Comparison of ENCODE assay signal across 8 cellular contexts in the genomic region with DNA sequence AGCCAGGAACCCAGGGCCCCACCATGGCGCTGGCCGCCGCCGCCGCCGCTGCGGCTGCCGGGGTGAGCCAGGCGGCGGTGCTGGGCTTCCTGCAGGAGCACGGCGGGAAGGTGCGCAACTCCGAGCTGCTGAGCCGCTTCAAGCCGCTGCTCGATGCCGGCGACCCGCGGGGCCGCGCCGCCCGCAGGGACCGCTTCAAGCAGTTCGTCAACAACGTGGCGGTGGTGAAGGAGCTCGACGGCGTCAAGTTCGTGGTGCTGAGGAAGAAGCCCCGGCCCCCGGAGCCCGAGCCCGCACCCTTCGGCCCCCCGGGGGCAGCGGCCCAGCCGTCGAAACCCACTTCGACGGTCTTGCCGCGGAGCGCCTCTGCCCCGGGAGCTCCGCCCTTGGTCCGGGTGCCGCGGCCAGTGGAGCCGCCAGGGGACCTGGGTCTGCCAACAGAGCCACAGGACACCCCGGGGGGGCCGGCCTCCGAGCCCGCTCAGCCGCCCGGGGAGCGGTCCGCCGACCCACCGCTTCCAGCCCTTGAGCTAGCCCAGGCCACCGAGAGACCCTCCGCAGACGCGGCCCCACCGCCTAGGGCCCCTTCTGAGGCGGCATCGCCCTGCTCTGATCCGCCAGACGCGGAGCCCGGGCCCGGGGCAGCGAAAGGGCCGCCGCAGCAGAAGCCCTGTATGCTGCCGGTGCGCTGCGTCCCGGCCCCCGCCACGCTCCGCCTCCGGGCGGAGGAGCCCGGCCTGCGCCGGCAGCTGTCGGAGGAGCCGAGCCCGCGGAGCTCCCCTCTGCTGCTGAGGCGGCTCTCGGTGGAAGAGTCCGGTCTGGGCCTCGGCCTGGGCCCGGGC. TPM values are rescaled to one million over a fixed set of nuclear protein-coding genes. Genes with fewer than 3 reads are reported as not detected.
A peak's percentile ranks its signal among the peaks of the same experiment; 100 is the strongest.
DNase-seq lines count a peak whose midpoint lies in the region; ATAC-seq and TF ChIP-seq lines count a peak whose summit lies in the region.

No MANE protein-coding gene starts in this region.

- no peaks in the 10 kb centered on the region for H3K9me3 Mint-ChIP-seq in endothelial cell (ENCODE audit: unreplicated experiment)
- peaks cover 0 to 2% (median 0%) of the 10 kb centered on the region in 9 donors for H3K9me3 Mint-ChIP-seq in naive thymus-derived CD8-positive, alpha-beta T cell

- H3K27me3 Mint-ChIP-seq in endothelial cell (ENCODE audit: unreplicated experiment) = peaks cover 6% of the 10 kb centered on the region
- H3K27me3 Mint-ChIP-seq in naive thymus-derived CD8-positive, alpha-beta T cell = peaks cover 31 to 46% (median 44%) of the 10 kb centered on the region in 5 donors

- no peaks in the 10 kb centered on the region for H3K36me3 Mint-ChIP-seq in endothelial cell (ENCODE audit: low read depth, unreplicated experiment)
- H3K36me3 Mint-ChIP-seq in naive thymus-derived CD8-positive, alpha-beta T cell = no peaks in the 10 kb centered on the region

- peaks cover 6% of the 10 kb centered on the region for H3K4me1 Mint-ChIP-seq in endothelial cell (ENCODE audit: unreplicated experiment)
- peaks cover 5 to 12% (median 10%) of the 10 kb centered on the region in 4 donors for H3K4me1 Mint-ChIP-seq in naive thymus-derived CD8-positive, alpha-beta T cell

- POLR2A ChIA-PET in naive thymus-derived CD8-positive, alpha-beta T cell (lab: Charles Lee) = interaction anchor here (0.6 to 2.0 kb wide), 4 partner anchors 15 to 428 kb away, joined by 3 to 4 read pairs (median 4); a partner anchor contains a TSS

- no peak overlapping the region for H3K27ac Mint-ChIP-seq in endothelial cell (ENCODE audit: unreplicated experiment)
- H3K27ac Mint-ChIP-seq in naive thymus-derived CD8-positive, alpha-beta T cell = no peak overlapping the region

- no peak overlapping the region for H3K4me3 Mint-ChIP-seq in endothelial cell (ENCODE audit: unreplicated experiment)
- H3K4me3 Mint-ChIP-seq in naive thymus-derived CD8-positive, alpha-beta T cell = peak overlapping the region in 4 of 10 donors; percentile 34 to 73 (median 52)

- no peak for TF ChIP-seq CTCF in endothelial cell (IDR thresholded peaks at IDR 0.05; ENCODE audit: unreplicated experiment)

- ATAC-seq in SK-N-SH treated with all-trans-retinoic acid at 6 μM for 48 hours (peak; percentile 73), HG02642 (IDR thresholded peaks at IDR 0.05; ENCODE audit: poor library complexity, unreplicated experiment) (no peak)
- ATAC-seq in naive thymus-derived CD8-positive, alpha-beta T cell = peak; percentile 76 to 80

- DNase-seq in NCI-H2081 (lab: John Stamatoyannopoulos, UW) = peak; percentile 24 to 30
- no peak for DNase-seq in NCI-H2081 treated with DMSO at 0.1 percent for 48 hours (lab: John Stamatoyannopoulos, UW)
- DNase-seq in endothelial cell (ENCODE audit: low spot score) = peak; percentile 38
- DNase-seq in naive thymus-derived CD8-positive, alpha-beta T cell = peak in 7 of 10 donors; percentile 18 to 41 (median 34)
- DNase-seq in NCI-H1930 (lab: John Stamatoyannopoulos, UW) = no peak
- no peak for DNase-seq in NK-92 treated with Interleukin-12 subunit alpha and Interleukin-12 subunit beta, amount 100 ng/mL, for 24 hours (lab: John Stamatoyannopoulos, UW)

TF ChIP-seq in SK-N-SH treated with all-trans-retinoic acid at 6 μM for 48 hours, 23 proteins besides CTCF, POLR2A, EP300 and RAD21:
- TF ChIP-seq, protein P1, sequence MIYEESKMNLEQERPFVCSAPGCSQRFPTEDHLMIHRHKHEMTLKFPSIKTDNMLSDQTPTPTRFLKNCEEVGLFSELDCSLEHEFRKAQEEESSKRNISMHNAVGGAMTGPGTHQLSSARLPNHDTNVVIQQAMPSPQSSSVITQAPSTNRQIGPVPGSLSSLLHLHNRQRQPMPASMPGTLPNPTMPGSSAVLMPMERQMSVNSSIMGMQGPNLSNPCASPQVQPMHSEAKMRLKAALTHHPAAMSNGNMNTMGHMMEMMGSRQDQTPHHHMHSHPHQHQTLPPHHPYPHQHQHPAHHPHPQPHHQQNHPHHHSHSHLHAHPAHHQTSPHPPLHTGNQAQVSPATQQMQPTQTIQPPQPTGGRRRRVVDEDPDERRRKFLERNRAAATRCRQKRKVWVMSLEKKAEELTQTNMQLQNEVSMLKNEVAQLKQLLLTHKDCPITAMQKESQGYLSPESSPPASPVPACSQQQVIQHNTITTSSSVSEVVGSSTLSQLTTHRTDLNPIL (CRISPR knock-in tag; IDR thresholded peaks at IDR 0.05; ENCODE audit: low read depth) = no peak
- TF ChIP-seq ZNF565 (CRISPR knock-in tag; conservative IDR thresholded peaks at IDR 0.05; ENCODE audit: low read depth) (no peak), PPARA (CRISPR knock-in tag; IDR thresholded peaks at IDR 0.05; ENCODE audit: borderline replicate concordance) (no peak), ZNF8 (CRISPR knock-in tag; IDR thresholded peaks at IDR 0.05) (no peak), CSDC2 (CRISPR knock-in tag; IDR thresholded peaks at IDR 0.05) (no peak), OSR1 (CRISPR knock-in tag; IDR thresholded peaks at IDR 0.05) (no peak), RARB (CRISPR knock-in tag; IDR thresholded peaks at IDR 0.05) (no peak), SNAI2 (CRISPR knock-in tag; IDR thresholded peaks at IDR 0.05) (no peak)

RNA-seq across cellular contexts. Expression of a gene that starts 0.7 kb away (rescaled TPM):
- total RNA-seq in endothelial cell (ENCODE audit: unreplicated experiment) = not detected
- total RNA-seq in naive thymus-derived CD8-positive, alpha-beta T cell = not detected
- polyA plus RNA-seq in naive thymus-derived CD8-positive, alpha-beta T cell = not detected

RNA-seq across cellular contexts. Expression of a gene that starts 16.6 kb away (rescaled TPM):
- 5.6 TPM for total RNA-seq in endothelial cell (ENCODE audit: unreplicated experiment)
- not detected for total RNA-seq in naive thymus-derived CD8-positive, alpha-beta T cell
- polyA plus RNA-seq in naive thymus-derived CD8-positive, alpha-beta T cell = not detected

RNA-seq across cellular contexts. Expression of a gene that starts 36.8 kb away (rescaled TPM):
- 22.8 TPM for total RNA-seq in endothelial cell (ENCODE audit: unreplicated experiment)
- total RNA-seq in naive thymus-derived CD8-positive, alpha-beta T cell = 1 to 10 TPM; 5.8 to 6.6 TPM
- polyA plus RNA-seq in naive thymus-derived CD8-positive, alpha-beta T cell = 1 to 10 TPM in 2 of 3 donors, under 1 TPM in 1; 0.82 to 1.2 (median 1.1) TPM

RNA-seq across cellular contexts. Expression of a gene that starts 52.4 kb away (rescaled TPM):
- total RNA-seq in endothelial cell (ENCODE audit: unreplicated experiment) = 0.33 TPM
- total RNA-seq in naive thymus-derived CD8-positive, alpha-beta T cell = 1 to 10 TPM; 1.2 to 1.7 TPM
- polyA plus RNA-seq in naive thymus-derived CD8-positive, alpha-beta T cell = under 1 TPM in 2 of 3 donors, not detected in 1; 0.30 to 0.45 TPM

RNA-seq across cellular contexts. Expression of a gene that starts 52.6 kb away (rescaled TPM):
- total RNA-seq in endothelial cell (ENCODE audit: unreplicated experiment) = 152 TPM
- 100 to 1,000 TPM; 101 to 114 TPM for total RNA-seq in naive thymus-derived CD8-positive, alpha-beta T cell
- 100 to 1,000 TPM; 594 to 702 (median 638) TPM for polyA plus RNA-seq in naive thymus-derived CD8-positive, alpha-beta T cell

Comparison
In these comparisons a context has a peak if more than half of its experiments do, and no peak if none do; other contexts are left out.
1. DNase-seq: peak in NCI-H2081 (2 of 2), endothelial cell (single experiment) and naive thymus-derived CD8-positive, alpha-beta T cell (7 of 10); none in NCI-H2081 treated with DMSO at 0.1 percent for 48 hours (single experiment), NCI-H1930 (0 of 2) and NK-92 treated with Interleukin-12 subunit alpha and Interleukin-12 subunit beta, amount 100 ng/mL, for 24 hours (single experiment).